Comparison of ENCODE assay signal across 27 cellular contexts in genomic region chr3:70201975-70202374, GRCh38.
"Had no signal": no experiment of that assay in that cellular context is flagged by ENCODE, and none has a peak within 500 bp of the region (broad histone marks: within the 10 kb centered on the region; RNA-seq: fewer than 3 reads in every experiment).

No MANE protein-coding gene starts in this region.

- H3K4me1 ChIP-seq: suprapubic skin, testis, thyroid gland, tibial nerve, transverse colon, upper lobe of left lung, upper lobe of right lung, uterus, vagina had no signal

- H3K9me3 ChIP-seq: stomach, suprapubic skin, testis, thoracic aorta, thyroid gland, tibial artery, tibial nerve, transverse colon, upper lobe of left lung, upper lobe of right lung, uterus, vagina had no signal

- H3K27ac ChIP-seq: stomach, suprapubic skin, testis, thoracic aorta, thyroid gland, tibial artery, tibial nerve, transverse colon, upper lobe of left lung, upper lobe of right lung, uterus, vagina had no signal

- FAIRE-seq: urothelium cell line had no signal

- H3K36me3 ChIP-seq: stomach, suprapubic skin, thoracic aorta, thyroid gland, tibial artery, tibial nerve, transverse colon, upper lobe of left lung, upper lobe of right lung, uterus, vagina had no signal

- H3K27me3 ChIP-seq: stomach, suprapubic skin, testis, thyroid gland, tibial artery, tibial nerve, transverse colon, upper lobe of left lung, upper lobe of right lung, uterus, vagina had no signal

- ATAC-seq: stimulated activated effector memory CD8-positive, alpha-beta T cell treated with anti-CD3 and anti-CD28 coated beads, Interleukin-12 subunit alpha, Interleukin-12 subunit beta, amount 100 ng/mL, for 72 hours; stimulated activated memory B cell treated with anti-CD40 and anti-IgM and Interleukin-4, amounts not matched to agents 10 μg/mL and 1 μg/mL and 100 μg/mL, for 72 hours; stimulated activated naive B cell treated with anti-CD40 and anti-IgM and Interleukin-4, amounts not matched to agents 10 μg/mL and 1 μg/mL and 100 μg/mL, for 72 hours; stimulated activated naive CD8-positive, alpha-beta T cell treated with anti-CD3 and anti-CD28 coated beads, Interleukin-15, amount 100 ng/mL, for 72 hours; stimulated activated naive CD8-positive, alpha-beta T cell treated with anti-CD3 and anti-CD28 coated beads, Interleukin-15, Interleukin-2, amounts not matched to agents 100 U/mL and 50 U/mL, for 24 hours; upper lobe of right lung had no signal

- DNase-seq: stimulated activated CD4-positive, alpha-beta T cell treated with anti-CD3 and anti-CD28 coated beads, Interleukin-2, amount 100 ng/mL, for 48 hours; stimulated activated CD4-positive, alpha-beta T cell treated with anti-CD3 and anti-CD28 coated beads, Interleukin-4, amount 100 ng/mL, for 1 hour; stimulated activated CD4-positive, alpha-beta T cell treated with anti-CD3 and anti-CD28 coated beads, Interleukin-4, amount 100 ng/mL, for 24 hours; stimulated activated CD4-positive, alpha-beta T cell treated with anti-CD3 and anti-CD28 coated beads, Interleukin-4, amount 100 ng/mL, for 4 hours; stimulated activated CD8-positive, alpha-beta memory T cell treated with anti-CD3 and anti-CD28 coated beads, Interleukin-4, amount 100 ng/mL, for 48 hours; stimulated activated naive B cell treated with anti-CD40 and anti-IgM and Interleukin-4, amounts not matched to agents 10 μg/mL and 1 μg/mL and 100 μg/mL, for 72 hours; stimulated activated naive CD4-positive, alpha-beta T cell; stimulated activated naive CD4-positive, alpha-beta T cell treated with Interleukin-2 at 50 U/mL for 16 hours; stimulated activated naive CD8-positive, alpha-beta T cell treated with anti-CD3 and anti-CD28 coated beads, Interleukin-15, amount 100 ng/mL, for 72 hours; stimulated activated naive CD8-positive, alpha-beta T cell treated with anti-CD3 and anti-CD28 coated beads, Interleukin-15, Interleukin-2, amounts not matched to agents 100 U/mL and 50 U/mL, for 24 hours; stomach; substantia nigra; testis; thyroid gland; tibial artery; transverse colon; trophoblast cell; upper lobe of left lung; upper lobe of right lung; uterus had no signal

- H3K4me3 ChIP-seq: stomach, suprapubic skin, testis, thoracic aorta, thyroid gland, tibial artery, tibial nerve, transverse colon, upper lobe of left lung, upper lobe of right lung, uterus, vagina had no signal
